ENCODE assay signal across 19 cellular contexts in genomic region chr22:35359380-35360065, GRCh38.
"Had no signal": no experiment of that assay in that cellular context is flagged by ENCODE, and none has a peak within 500 bp of the region (broad histone marks: within the 10 kb centered on the region; RNA-seq: fewer than 3 reads in every experiment).

No MANE protein-coding gene starts in this region.

- FAIRE-seq: endometrium, kidney had no signal

- H3K9me3 ChIP-seq: sigmoid colon, thyroid gland, uterus had no signal

- H3K36me3 ChIP-seq: cardiac muscle cell, sigmoid colon, thyroid gland, uterus had no signal

- H3K4me2 ChIP-seq: hepatocyte had no signal

- H3K27ac ChIP-seq: cardiac muscle cell, dorsolateral prefrontal cortex, hepatocyte, parathyroid adenoma, sigmoid colon, thyroid gland, uterus had no signal

- ATAC-seq: esophagus mucosa; left ventricle myocardium superior; stimulated activated effector memory CD8-positive, alpha-beta T cell treated with anti-CD3 and anti-CD28 coated beads, Interleukin-12 subunit alpha, Interleukin-12 subunit beta, amount 100 ng/mL, for 72 hours; T-cell had no signal

- H3K4me1 Mint-ChIP-seq: activated naive CD4-positive, alpha-beta T cell treated with anti-CD3 and anti-CD28 coated beads, Interleukin-2, amount 10 ng/mL, durations not matched to agents 7 days and 5 days; mesothelial cell of epicardium; stimulated activated effector memory CD8-positive, alpha-beta T cell treated with anti-CD3 and anti-CD28 coated beads, Interleukin-12 subunit alpha, Interleukin-12 subunit beta, amount 100 ng/mL, for 72 hours had no signal

- H3K36me3 Mint-ChIP-seq: activated naive CD4-positive, alpha-beta T cell treated with anti-CD3 and anti-CD28 coated beads, Interleukin-2, amount 10 ng/mL, durations not matched to agents 7 days and 5 days; mesothelial cell of epicardium; stimulated activated effector memory CD8-positive, alpha-beta T cell treated with anti-CD3 and anti-CD28 coated beads, Interleukin-12 subunit alpha, Interleukin-12 subunit beta, amount 100 ng/mL, for 72 hours; T-cell had no signal

- H3K4me3 ChIP-seq: cardiac muscle cell, dorsolateral prefrontal cortex, hepatocyte, sigmoid colon, thyroid gland, uterus had no signal

- H3K79me2 ChIP-seq: hepatocyte, parathyroid adenoma had no signal

- H3K27ac Mint-ChIP-seq: activated CD4-positive, alpha-beta memory T cell treated with anti-CD3 and anti-CD28 coated beads, Interleukin-2, amount 10 ng/mL, durations not matched to agents 7 days and 5 days; activated naive CD4-positive, alpha-beta T cell treated with anti-CD3 and anti-CD28 coated beads, Interleukin-2, amount 10 ng/mL, durations not matched to agents 7 days and 5 days; activated T-cell treated with anti-CD3 and anti-CD28 coated beads, Interleukin-2, amount 50 U/mL, for 24 hours; mesothelial cell of epicardium; stimulated activated effector memory CD8-positive, alpha-beta T cell treated with anti-CD3 and anti-CD28 coated beads, Interleukin-12 subunit alpha, Interleukin-12 subunit beta, amount 100 ng/mL, for 72 hours; T-cell had no signal

- H2AFZ ChIP-seq: hepatocyte, parathyroid adenoma had no signal

- DNase-seq: activated CD4-positive, alpha-beta memory T cell treated with anti-CD3 and anti-CD28 coated beads, Interleukin-2, amount 10 ng/mL, durations not matched to agents 7 days and 5 days; activated CD4-positive, alpha-beta T cell treated with anti-CD3 and anti-CD28 coated beads for 1 hour; activated naive CD4-positive, alpha-beta T cell treated with anti-CD3 and anti-CD28 coated beads, Interleukin-2, amount 10 ng/mL, durations not matched to agents 7 days and 5 days; activated T-cell treated with anti-CD3 and anti-CD28 coated beads, Interleukin-2, amount 50 U/mL, for 24 hours; dorsolateral prefrontal cortex; kidney; left ventricle myocardium superior; sigmoid colon; T-cell; T-helper 9 cell; thyroid gland; uterus had no signal

- H3K4me1 ChIP-seq: parathyroid adenoma, uterus had no signal

- H3K4me3 Mint-ChIP-seq: activated CD4-positive, alpha-beta memory T cell treated with anti-CD3 and anti-CD28 coated beads, Interleukin-2, amount 10 ng/mL, durations not matched to agents 7 days and 5 days; activated naive CD4-positive, alpha-beta T cell treated with anti-CD3 and anti-CD28 coated beads, Interleukin-2, amount 10 ng/mL, durations not matched to agents 7 days and 5 days; activated T-cell treated with anti-CD3 and anti-CD28 coated beads, Interleukin-2, amount 50 U/mL, for 24 hours; mesothelial cell of epicardium; stimulated activated effector memory CD8-positive, alpha-beta T cell treated with anti-CD3 and anti-CD28 coated beads, Interleukin-12 subunit alpha, Interleukin-12 subunit beta, amount 100 ng/mL, for 72 hours; T-cell had no signal

- H3K9me3 Mint-ChIP-seq: activated CD4-positive, alpha-beta memory T cell treated with anti-CD3 and anti-CD28 coated beads, Interleukin-2, amount 10 ng/mL, durations not matched to agents 7 days and 5 days; activated naive CD4-positive, alpha-beta T cell treated with anti-CD3 and anti-CD28 coated beads, Interleukin-2, amount 10 ng/mL, durations not matched to agents 7 days and 5 days; activated T-cell treated with anti-CD3 and anti-CD28 coated beads, Interleukin-2, amount 50 U/mL, for 24 hours; mesothelial cell of epicardium; stimulated activated effector memory CD8-positive, alpha-beta T cell treated with anti-CD3 and anti-CD28 coated beads, Interleukin-12 subunit alpha, Interleukin-12 subunit beta, amount 100 ng/mL, for 72 hours; T-cell had no signal

- H3K27me3 ChIP-seq: cardiac muscle cell, dorsolateral prefrontal cortex, hepatocyte, thyroid gland, uterus had no signal

- H3K9ac ChIP-seq: parathyroid adenoma had no signal
